ENCODE assay signal across 22 cellular contexts in the genomic region with DNA sequence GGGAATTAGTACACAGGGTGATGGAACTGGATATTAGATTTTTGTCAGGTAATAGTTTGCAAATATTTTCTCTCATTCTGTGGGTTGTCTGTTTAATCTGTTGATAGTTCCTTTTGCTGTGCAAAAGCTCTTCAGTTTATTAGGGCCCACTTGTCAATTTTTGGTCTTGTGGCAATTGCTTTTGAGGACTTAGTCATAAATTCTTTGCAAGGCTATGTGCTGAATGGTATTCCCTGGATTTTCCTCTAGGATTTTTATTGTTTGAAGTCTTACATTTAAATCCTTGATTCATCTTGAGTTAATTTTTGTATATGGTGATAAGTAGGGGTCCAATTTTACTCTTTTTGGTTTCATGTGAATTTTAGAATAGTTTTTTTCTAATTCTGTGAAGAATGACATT.
DNase-seq lines count a peak whose midpoint lies in the region; FAIRE-seq and TF ChIP-seq lines count a peak whose summit lies in the region.
"Had no signal": no experiment of that assay in that cellular context is flagged by ENCODE, and none has a peak within 500 bp of the region (broad histone marks: within the 10 kb centered on the region; RNA-seq: fewer than 3 reads in every experiment).

No MANE protein-coding gene starts in this region.

- H3K27me3 ChIP-seq in astrocyte (ENCODE audit: insufficient read depth, low read length) (no peaks in the 10 kb centered on the region), WERI-Rb-1 (ENCODE audit: insufficient read depth, low read depth, severe bottlenecking) (peaks cover 60% of the 10 kb centered on the region)

- DNase-seq in EH (ENCODE audit: low read depth) (peak; percentile 77), astrocyte (ENCODE audit: low read depth) (no peak), NCI-H2029 (lab: John Stamatoyannopoulos, UW) (no peak), NCI-H2107 treated with DMSO at 0.1 percent for 48 hours (lab: John Stamatoyannopoulos, UW; ENCODE audit: unreplicated experiment) (no peak), WERI-Rb-1 (no peak), NCI-H1417 (lab: John Stamatoyannopoulos, UW) (no peak)
- DNase-seq: 8988T; ACHN; C1 segment of cervical spinal cord; CD4-positive, alpha-beta memory T cell; COR-L47; DMS153; DND-41; GDM1; GM23248; H7; HCEC 1CT had no signal

- H3K4me1 ChIP-seq in astrocyte (ENCODE audit: insufficient read depth, low read length), result no peaks in the 10 kb centered on the region
- H3K4me1 ChIP-seq: A549 had no signal

- H3K4me3 ChIP-seq in astrocyte (ENCODE audit: insufficient read depth, low read depth, low read length), result no peak overlapping the region
- H3K4me3 ChIP-seq in WERI-Rb-1 (ENCODE audit: low read depth, low read length), result no peak overlapping the region
- H3K4me3 ChIP-seq: A549, GM12878, GM23248 had no signal

- no peaks in the 10 kb centered on the region for H3K9me3 Mint-ChIP-seq in astrocyte (ENCODE audit: unreplicated experiment)

- H3K27ac ChIP-seq in astrocyte (ENCODE audit: low read depth, low read length), result no peak overlapping the region
- no peak overlapping the region for H3K27ac ChIP-seq in WERI-Rb-1
- H3K27ac ChIP-seq: A549, GM23248 had no signal

- TF ChIP-seq CTCF in astrocyte (IDR thresholded peaks at IDR 0.05; ENCODE audit: insufficient read depth, low read depth, low read length) (no peak), WERI-Rb-1 (IDR thresholded peaks at IDR 0.05; ENCODE audit: low read depth, low read length) (no peak)

- no peaks in the 10 kb centered on the region for H3K27me3 Mint-ChIP-seq in astrocyte (ENCODE audit: low read depth, unreplicated experiment)
- H3K27me3 Mint-ChIP-seq: CD4-positive, alpha-beta memory T cell had no signal

- H3K36me3 ChIP-seq in astrocyte (ENCODE audit: insufficient read depth, low read length), result no peaks in the 10 kb centered on the region
- no peaks in the 10 kb centered on the region for H3K36me3 ChIP-seq in WERI-Rb-1

- H3K4me3 Mint-ChIP-seq in astrocyte (ENCODE audit: unreplicated experiment), result no peak overlapping the region
- H3K4me3 Mint-ChIP-seq: CD4-positive, alpha-beta memory T cell had no signal

- no peaks in the 10 kb centered on the region for H3K9me3 ChIP-seq in astrocyte (ENCODE audit: insufficient read depth, low read depth, low read length)
- H3K9me3 ChIP-seq in WERI-Rb-1 (ENCODE audit: severe bottlenecking), result no peaks in the 10 kb centered on the region
- H3K9me3 ChIP-seq: A549 had no signal

- peak overlapping the region; percentile 82 for H3K27ac Mint-ChIP-seq in astrocyte (ENCODE audit: unreplicated experiment)
- H3K27ac Mint-ChIP-seq: CD4-positive, alpha-beta memory T cell had no signal

- H4K20me1 ChIP-seq in astrocyte (ENCODE audit: insufficient read depth, low read length), result no peaks in the 10 kb centered on the region

- no peak overlapping the region for H2AFZ ChIP-seq in astrocyte (ENCODE audit: low read depth, low read length)
- H2AFZ ChIP-seq: GM23248 had no signal

- peaks cover 56% of the 10 kb centered on the region for H3K4me1 Mint-ChIP-seq in astrocyte (ENCODE audit: low read depth, unreplicated experiment)
- H3K4me1 Mint-ChIP-seq: CD4-positive, alpha-beta memory T cell had no signal

- H3K9ac ChIP-seq in astrocyte (ENCODE audit: low read length), result no peak overlapping the region
- H3K9ac ChIP-seq: GM23248 had no signal

- no peak overlapping the region for H3K4me2 ChIP-seq in astrocyte (ENCODE audit: low read length)
- H3K4me2 ChIP-seq: A549 had no signal

- H3K36me3 Mint-ChIP-seq in astrocyte (ENCODE audit: low read depth, unreplicated experiment), result no peaks in the 10 kb centered on the region
- H3K36me3 Mint-ChIP-seq: CD4-positive, alpha-beta memory T cell had no signal

- peak; percentile 92 for FAIRE-seq in G401.6 (lab: Jason Lieb, UNC)
- FAIRE-seq in astrocyte (lab: Jason Lieb, UNC), result no peak
- FAIRE-seq: A549, GM12878, GM19239, H1 had no signal

- H3K79me2 ChIP-seq in astrocyte (ENCODE audit: insufficient read depth, low read length), result no peaks in the 10 kb centered on the region
